ENCODE assay signal across 27 cellular contexts in genomic region chr6:135084916-135085269, GRCh38.
"Had no signal": no experiment of that assay in that cellular context is flagged by ENCODE, and none has a peak within 500 bp of the region (broad histone marks: within the 10 kb centered on the region; RNA-seq: fewer than 3 reads in every experiment).

No MANE protein-coding gene starts in this region.

- H3K36me3 ChIP-seq: gastrocnemius medialis, prostate gland, right atrium auricular region, stomach, thyroid gland, vagina had no signal

- DNase-seq: effector CD8-positive, alpha-beta T cell; endodermal cell; foreskin fibroblast; gastrocnemius medialis; head of caudate nucleus; mesenchymal stem cell; mucosa of descending colon; naive thymus-derived CD8-positive, alpha-beta T cell; nephron progenitor cell; nucleus accumbens; stimulated activated CD4-positive, alpha-beta T cell treated with anti-CD3 and anti-CD28 coated beads, Interleukin-12 subunit alpha, Interleukin-12 subunit beta, amount 100 ng/mL, for 4 hours; stimulated activated CD4-positive, alpha-beta T cell treated with anti-CD3 and anti-CD28 coated beads, Interleukin-1b, Interleukin-23, amount 100 ng/mL, for 48 hours; stimulated activated CD4-positive, alpha-beta T cell treated with anti-CD3 and anti-CD28 coated beads, Interleukin-4, amount 100 ng/mL, for 24 hours; stimulated activated naive CD4-positive, alpha-beta T cell treated with Interleukin-2 at 50 U/mL for 16 hours; stomach; thyroid gland; trophoblast cell had no signal

- ATAC-seq: esophagus mucosa; gastrocnemius medialis; mucosa of descending colon; naive thymus-derived CD8-positive, alpha-beta T cell; sciatic nerve; stimulated activated effector memory CD8-positive, alpha-beta T cell treated with anti-CD3 and anti-CD28 coated beads, Interleukin-12 subunit alpha, Interleukin-12 subunit beta, amount 100 ng/mL, for 72 hours had no signal

- H3K4me3 Mint-ChIP-seq: dendritic cell treated with granulocyte-macrophage colony-stimulating factor and Interleukin-4, amounts not matched to agents 40 ng/mL and 50 ng/mL, for 4 days; endodermal cell; mesothelial cell of epicardium; nephron progenitor cell had no signal

- H3K4me1 Mint-ChIP-seq: mesothelial cell of epicardium, nephron progenitor cell had no signal

- H3K27me3 Mint-ChIP-seq: dendritic cell treated with granulocyte-macrophage colony-stimulating factor and Interleukin-4, amounts not matched to agents 40 ng/mL and 50 ng/mL, for 4 days; naive thymus-derived CD8-positive, alpha-beta T cell had no signal

- H3K27ac ChIP-seq: epithelial cell of prostate, gastrocnemius medialis, prostate gland, right atrium auricular region, stomach, thyroid gland, vagina had no signal

- H3K27ac Mint-ChIP-seq: dendritic cell treated with granulocyte-macrophage colony-stimulating factor and Interleukin-4, amounts not matched to agents 40 ng/mL and 50 ng/mL, for 4 days; endodermal cell; mesothelial cell of epicardium; nephron progenitor cell had no signal

- H3K9me3 ChIP-seq: gastrocnemius medialis, prostate gland, thyroid gland had no signal

- H3K4me3 ChIP-seq: gastrocnemius medialis, mucosa of descending colon, prostate gland, right atrium auricular region, smooth muscle cell, stomach, thyroid gland, vagina had no signal

- H3K27me3 ChIP-seq: gastrocnemius medialis, right atrium auricular region, stomach, thyroid gland, vagina had no signal

- H3K4me2 ChIP-seq: smooth muscle cell had no signal

- H3K4me1 ChIP-seq: gastrocnemius medialis, prostate gland, right atrium auricular region, thyroid gland, vagina had no signal
